ENCODE assay signal across 23 cellular contexts in the genomic region with DNA sequence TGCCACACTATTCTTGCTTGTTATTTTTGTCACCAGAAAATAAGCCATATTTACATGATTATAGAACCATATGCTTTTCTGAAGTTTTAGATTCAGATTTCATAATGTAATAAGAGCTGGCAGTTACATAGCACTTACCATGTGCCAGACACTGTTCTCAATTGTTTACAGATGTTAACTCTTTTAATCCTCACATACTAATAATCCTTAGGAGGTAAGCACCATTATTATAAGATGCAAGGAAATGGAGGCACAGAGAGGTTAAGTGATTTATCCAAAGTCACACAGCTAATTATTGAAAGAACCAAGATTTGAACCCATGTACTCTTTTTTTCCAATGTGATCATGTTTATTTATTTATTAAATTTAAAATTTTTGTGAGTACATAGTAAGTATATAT. TPM values are rescaled to one million over a fixed set of nuclear protein-coding genes. Genes with fewer than 3 reads are reported as not detected.
DNase-seq lines count a peak whose midpoint lies in the region; ATAC-seq, FAIRE-seq and TF ChIP-seq lines count a peak whose summit lies in the region.
"Had no signal": no experiment of that assay in that cellular context is flagged by ENCODE, and none has a peak within 500 bp of the region (broad histone marks: within the 10 kb centered on the region; RNA-seq: fewer than 3 reads in every experiment).

No MANE protein-coding gene starts in this region.

- TF ChIP-seq EP300 in K562 (IDR thresholded peaks at IDR 0.05; ENCODE audit: low read length): no peak

- in situ Hi-C loops in K562 (cut with MboI): no loop called here

- H4K20me1 ChIP-seq in K562 (replicated peaks; ENCODE audit: control insufficient read depth, insufficient read depth, low read length): no peaks in the 10 kb centered on the region; the same call in 1 of the 2 replicates

- intact Hi-C loops in K562 (cut with micrococcal nuclease): no loop called here
- intact Hi-C loops in body of pancreas (cut with DNase I): no loop called here

- no peaks in the 10 kb centered on the region for H3K9me1 ChIP-seq in K562 (ENCODE audit: control insufficient read depth, insufficient read depth, low read length)

- POLR2A ChIA-PET in K562 (lab: Yijun Ruan, JAX): no interaction called here

- TF ChIP-seq POLR2A in K562 (conservative IDR thresholded peaks at IDR 0.05) (no peak), body of pancreas (IDR thresholded peaks at IDR 0.05) (no peak)

- no peaks in the 10 kb centered on the region for H3K9me3 ChIP-seq in K562 (replicated peaks; ENCODE audit: control insufficient read depth, insufficient read depth, low read depth, low read length)
- H3K9me3 ChIP-seq in body of pancreas: no peaks in the 10 kb centered on the region
- H3K9me3 ChIP-seq: BE2C had no signal

- BruUV-seq in K562 (replicated peaks; lab: Mats Ljungman, UMichigan): no TSS peak

- H3K27me3 ChIP-seq in K562 (ENCODE audit: control insufficient read depth in 2 of 2, insufficient read depth in 2 of 2, low read length in 2 of 2): no peaks in the 10 kb centered on the region; a peak in 2 of 5 replicates
- H3K27me3 ChIP-seq in body of pancreas: no peaks in the 10 kb centered on the region
- H3K27me3 ChIP-seq: BE2C had no signal

- no peak overlapping the region for H3K4me2 ChIP-seq in K562 (ENCODE audit: insufficient read depth, low read length)

- no peaks in the 10 kb centered on the region for H3K36me3 ChIP-seq in K562 (ENCODE audit: control insufficient read depth, insufficient read depth, low read length)
- H3K36me3 ChIP-seq in body of pancreas (replicated peaks in 1 of 2; ENCODE audit: insufficient read depth in 1 of 2, low read depth in 2 of 2): no peaks in the 10 kb centered on the region
- H3K36me3 ChIP-seq: BE2C had no signal

- H3K4me3 ChIP-seq in K562 (no peak overlapping the region), body of pancreas (no peak overlapping the region)

- H2AFZ ChIP-seq in K562 (ENCODE audit: low read depth, low read length): no peak overlapping the region

- no peak for TF ChIP-seq RAD21 in K562 (CRISPR knock-in tag; conservative IDR thresholded peaks at IDR 0.05 in 1 of 2, IDR thresholded peaks at IDR 0.05 in 1 of 2)

- ATAC-seq in K562 (no peak), GM18858 (IDR thresholded peaks at IDR 0.05; ENCODE audit: unreplicated experiment) (no peak), body of pancreas (no peak)
- ATAC-seq: HCT116 had no signal

- DNase-seq in NCI-H2171 (lab: John Stamatoyannopoulos, UW): peak; percentile 46
- DNase-seq in NCI-H69 (lab: John Stamatoyannopoulos, UW): peak; percentile 42
- DNase-seq in K562 (ENCODE audit: extremely low read depth in 1 of 4, low spot score in 3 of 4): no peak
- no peak for DNase-seq in Ammon's horn (ENCODE audit: low spot score)
- DNase-seq in body of pancreas: no peak
- DNase-seq in NCI-H446 treated with DMSO at 0.1 percent for 48 hours (lab: John Stamatoyannopoulos, UW): no peak
- DNase-seq: BE2C; C1 segment of cervical spinal cord; CD4-positive, CD25-positive, alpha-beta regulatory T cell; CD8-positive, alpha-beta memory T cell; COR-L47; DMS 273 treated with DMSO at 0.1 percent for 48 hours; DMS53; DND-41; EL; GOT3; H7; IMR-90 had no signal

- TF ChIP-seq CTCF in K562 (IDR thresholded peaks at IDR 0.05 in 2 of 3, conservative IDR thresholded peaks at IDR 0.05 in 1 of 3; ENCODE audit: insufficient read depth in 2 of 3, low read depth in 1 of 3, low read length in 3 of 3): no peak
- TF ChIP-seq CTCF in body of pancreas (IDR thresholded peaks at IDR 0.05): no peak

- no peak overlapping the region for H3K9ac ChIP-seq in K562 (ENCODE audit: insufficient read depth in 1 of 2, low read depth in 2 of 2, low read length in 2 of 2)

- FAIRE-seq in K562 (lab: Jason Lieb, UNC): no peak
- FAIRE-seq: GM12891, GM18507, HTR-8/SVneo had no signal

- H3K79me2 ChIP-seq in K562 (ENCODE audit: control insufficient read depth, insufficient read depth, low read length): no peaks in the 10 kb centered on the region

- H3K4me1 ChIP-seq in K562 (replicated peaks in 1 of 2; ENCODE audit: control insufficient read depth in 2 of 2, insufficient read depth in 2 of 2, low read length in 2 of 2): no peaks in the 10 kb centered on the region
- no peaks in the 10 kb centered on the region for H3K4me1 ChIP-seq in body of pancreas
- H3K4me1 ChIP-seq: BE2C had no signal

- H3K27ac ChIP-seq in K562 (ENCODE audit: extremely low read depth, low read depth, low read length): no peak overlapping the region
- no peak overlapping the region for H3K27ac ChIP-seq in body of pancreas

- CTCF ChIA-PET in K562 (lab: Yijun Ruan, JAX; ENCODE audit: low intra/inter-chr PET ratio): no interaction called here

TF ChIP-seq in K562, 482 proteins besides CTCF, POLR2A, EP300 and RAD21:
- TF ChIP-seq RBM25 (IDR thresholded peaks at IDR 0.05; ENCODE audit: low read depth, low read length, severe bottlenecking) (peak; percentile 88), FOXM1 (IDR thresholded peaks at IDR 0.05; ENCODE audit: low read depth) (no peak), FOXM1 (CRISPR knock-in tag; IDR thresholded peaks at IDR 0.05; ENCODE audit: low read depth) (no peak), ZFP36 (IDR thresholded peaks at IDR 0.05; ENCODE audit: low read depth, low read length, partially characterized antibody) (peak; percentile 35)

RNA-seq across cellular contexts. Expression of a gene that starts 57.2 kb away (rescaled TPM):
- total RNA-seq in K562 (2011; cell fraction: chromatin; rRNA removed; ENCODE audit: low replicate concordance): 0.83 and 1.1 TPM in 2 replicates
- total RNA-seq in K562 (2011; cell fraction: nucleolus; rRNA removed): 0.67 and 1.4 TPM in 2 replicates
- total RNA-seq in K562 (2011; cell fraction: nucleoplasm; rRNA removed): 1.2 and 3.1 TPM in 2 replicates
- total RNA-seq in K562 (2014; rRNA removed): 1.7 and 1.9 TPM in 2 replicates
- 2.4 and 3.2 TPM in 2 replicates for total RNA-seq in K562 (2014; rRNA removed; fragmentation: Illumina TruSeq; extraction: Trizol)
- total RNA-seq in K562 (2015; rRNA removed; fragmentation: Illumina TruSeq; extraction: Trizol): 2.9 and 3.1 TPM in 2 replicates
- 3.6 and 6.4 TPM in 2 replicates for total RNA-seq in K562 (2021)
- 0.33 and 0.37 TPM in 2 replicates for polyA plus RNA-seq in K562 (2011; rRNA removed)
- polyA plus RNA-seq in K562 (2011; cell fraction: cytosol; rRNA removed): 0.46 and 1.3 TPM in 2 replicates
- polyA plus RNA-seq in K562 (2011; cell fraction: nucleus; rRNA removed): 1.3 and 1.9 TPM in 2 replicates
- polyA plus RNA-seq in K562 (2012): 2.8 and 9.0 TPM in 2 replicates
- 3.9 and 4.0 TPM in 2 replicates for polyA plus RNA-seq in K562 (2014; fragmentation: Illumina TruSeq; extraction: Trizol)
- polyA plus RNA-seq in K562 (2014; fragmentation: Nextera tagmentation; extraction: Ambion mirVana): 1 to 10 TPM in 1 of 2 experiments, under 1 TPM in 1; 0.99 to 1.2 TPM
- polyA plus RNA-seq in K562 (2014; rRNA removed): 1.8 and 2.1 TPM in 2 replicates
- 1.1 and 1.2 TPM in 2 replicates for polyA minus RNA-seq in K562 (2011; rRNA and poly(A)+ RNA removed)
- polyA minus RNA-seq in K562 (2011; cell fraction: cytosol; rRNA and poly(A)+ RNA removed): 1.5 TPM in 1 of 2 replicates, not detected in the other
- 1.9 and 2.1 TPM in 2 replicates for polyA minus RNA-seq in K562 (2011; cell fraction: nucleus; rRNA and poly(A)+ RNA removed)
- 10 to 100 TPM; 10.4 to 25.7 TPM for total RNA-seq in body of pancreas
- total RNA-seq: CD8-positive, alpha-beta memory T cell had no signal
- polyA plus RNA-seq: CD4-positive, CD25-positive, alpha-beta regulatory T cell; CD8-positive, alpha-beta memory T cell had no signal

Comparison
In these comparisons a context has a peak if more than half of its experiments do, and no peak if none do; other contexts are left out.
1. DNase-seq: peak in NCI-H2171 (single experiment) and NCI-H69 (single experiment); none in K562 (0 of 4), Ammon's horn (single experiment), body of pancreas (0 of 4) and NCI-H446 treated with DMSO at 0.1 percent for 48 hours (single experiment).